In the genomic region with DNA sequence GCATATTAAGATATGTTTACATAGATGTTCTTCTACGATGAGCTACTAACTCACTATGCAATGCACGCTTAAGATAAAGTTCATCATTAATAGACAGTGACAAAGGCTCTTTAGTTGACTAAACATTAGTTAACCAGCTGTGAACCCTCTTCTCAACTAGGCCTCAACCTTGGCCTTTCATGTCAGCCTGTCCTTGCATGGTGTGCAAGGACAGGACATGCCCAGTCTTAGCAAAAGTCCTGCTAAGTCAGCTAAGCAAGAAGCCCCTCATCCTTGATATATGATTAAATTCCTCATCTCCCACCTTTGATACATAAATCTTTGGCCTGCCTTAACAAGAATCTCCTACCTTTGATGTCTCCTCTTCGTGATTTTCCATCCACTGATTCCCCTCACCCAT, we compare ENCODE assay signal across 26 cellular contexts.
"Had no signal": no experiment of that assay in that cellular context is flagged by ENCODE, and none has a peak within 500 bp of the region (broad histone marks: within the 10 kb centered on the region; RNA-seq: fewer than 3 reads in every experiment).

No MANE protein-coding gene starts in this region.

- ATAC-seq: activated T-cell treated with anti-CD3 and anti-CD28 coated beads, Interleukin-2, amount 50 U/mL, for 4 hours; activated T-helper 17 cell treated with anti-CD3 and anti-CD28 coated beads, Interleukin-2, amount 50 U/mL, for 72 hours; effector memory CD8-positive, alpha-beta T cell; left colon; lower lobe of right lung; natural killer cell treated with Interleukin-12 subunit alpha and Interleukin-12 subunit beta and Interleukin-15 and Interleukin-18, amount 100 ng/mL, for 72 hours had no signal

- H3K36me3 Mint-ChIP-seq: natural killer cell treated with Interleukin-12 subunit alpha and Interleukin-12 subunit beta and Interleukin-15 and Interleukin-18, amount 100 ng/mL, for 72 hours had no signal

- DNase-seq: activated CD4-positive, alpha-beta memory T cell treated with anti-CD3 and anti-CD28 coated beads, Interleukin-2, amount 10 ng/mL, durations not matched to agents 7 days and 5 days; activated CD4-positive, alpha-beta T cell treated with anti-CD3 and anti-CD28 coated beads for 1 hour; activated CD4-positive, alpha-beta T cell treated with anti-CD3 and anti-CD28 coated beads, Interleukin-2, amount 10 ng/mL, durations not matched to agents 7 days and 5 days; activated CD8-positive, alpha-beta memory T cell treated with anti-CD3 and anti-CD28 coated beads, Interleukin-2, amount 50 U/mL, for 48 hours; activated gamma-delta T cell treated with Interleukin-2 at 50 U/mL for 16 hours; activated naive CD4-positive, alpha-beta T cell treated with anti-CD3 and anti-CD28 coated beads, Interleukin-2, amount 50 U/mL, for 16 hours; activated T-cell treated with anti-CD3 and anti-CD28 coated beads, Interleukin-2, amount 50 U/mL, for 4 hours; amniotic stem cell; brain microvascular endothelial cell; effector memory CD8-positive, alpha-beta T cell; foreskin fibroblast; head of caudate nucleus; hippocampal formation; islet precursor cell; left colon; lower lobe of right lung; mesenchymal stem cell; right lobe of liver; stimulated activated CD4-positive, alpha-beta T cell treated with anti-CD3 and anti-CD28 coated beads, Interleukin-2, amount 100 ng/mL, for 48 hours; stimulated activated naive CD4-positive, alpha-beta T cell treated with Interleukin-2 at 50 U/mL for 16 hours; T-helper 2 cell had no signal

- H3K36me3 ChIP-seq: brain microvascular endothelial cell, neutrophil, right lobe of liver had no signal

- H3K9me3 ChIP-seq: lower lobe of right lung, neutrophil, right lobe of liver, tibial nerve had no signal

- H3K27me3 Mint-ChIP-seq: activated CD4-positive, alpha-beta memory T cell treated with anti-CD3 and anti-CD28 coated beads, Interleukin-2, amount 10 ng/mL, durations not matched to agents 7 days and 5 days; activated CD4-positive, alpha-beta T cell treated with anti-CD3 and anti-CD28 coated beads, Interleukin-2, amount 10 ng/mL, durations not matched to agents 7 days and 5 days; activated T-helper 17 cell treated with anti-CD3 and anti-CD28 coated beads, Interleukin-2, amount 50 U/mL, for 72 hours; effector memory CD8-positive, alpha-beta T cell had no signal

- H3K27ac ChIP-seq: brain microvascular endothelial cell, coronary artery, lower lobe of right lung, neutrophil, right lobe of liver, tibial nerve had no signal

- H3K4me1 ChIP-seq: lower lobe of right lung had no signal

- H3K27me3 ChIP-seq: brain microvascular endothelial cell, neutrophil, right lobe of liver, tibial nerve had no signal

- H3K9me3 Mint-ChIP-seq: activated CD4-positive, alpha-beta memory T cell treated with anti-CD3 and anti-CD28 coated beads, Interleukin-2, amount 10 ng/mL, durations not matched to agents 7 days and 5 days; activated CD4-positive, alpha-beta T cell treated with anti-CD3 and anti-CD28 coated beads, Interleukin-2, amount 10 ng/mL, durations not matched to agents 7 days and 5 days; activated T-cell treated with anti-CD3 and anti-CD28 coated beads, Interleukin-2, amount 50 U/mL, for 4 hours; activated T-helper 17 cell treated with anti-CD3 and anti-CD28 coated beads, Interleukin-2, amount 50 U/mL, for 72 hours; effector memory CD8-positive, alpha-beta T cell; natural killer cell treated with Interleukin-12 subunit alpha and Interleukin-12 subunit beta and Interleukin-15 and Interleukin-18, amount 100 ng/mL, for 72 hours had no signal

- H3K27ac Mint-ChIP-seq: activated CD4-positive, alpha-beta memory T cell treated with anti-CD3 and anti-CD28 coated beads, Interleukin-2, amount 10 ng/mL, durations not matched to agents 7 days and 5 days; activated CD4-positive, alpha-beta T cell treated with anti-CD3 and anti-CD28 coated beads, Interleukin-2, amount 10 ng/mL, durations not matched to agents 7 days and 5 days; activated T-helper 17 cell treated with anti-CD3 and anti-CD28 coated beads, Interleukin-2, amount 50 U/mL, for 72 hours; effector memory CD8-positive, alpha-beta T cell; natural killer cell treated with Interleukin-12 subunit alpha and Interleukin-12 subunit beta and Interleukin-15 and Interleukin-18, amount 100 ng/mL, for 72 hours had no signal

- H3K4me3 Mint-ChIP-seq: activated CD4-positive, alpha-beta memory T cell treated with anti-CD3 and anti-CD28 coated beads, Interleukin-2, amount 10 ng/mL, durations not matched to agents 7 days and 5 days; activated CD4-positive, alpha-beta T cell treated with anti-CD3 and anti-CD28 coated beads, Interleukin-2, amount 10 ng/mL, durations not matched to agents 7 days and 5 days; activated T-cell treated with anti-CD3 and anti-CD28 coated beads, Interleukin-2, amount 50 U/mL, for 4 hours; activated T-helper 17 cell treated with anti-CD3 and anti-CD28 coated beads, Interleukin-2, amount 50 U/mL, for 72 hours; effector memory CD8-positive, alpha-beta T cell; natural killer cell treated with Interleukin-12 subunit alpha and Interleukin-12 subunit beta and Interleukin-15 and Interleukin-18, amount 100 ng/mL, for 72 hours had no signal

- H3K4me3 ChIP-seq: coronary artery, lower lobe of right lung, right lobe of liver, tibial nerve had no signal

- H3K4me1 Mint-ChIP-seq: activated T-helper 17 cell treated with anti-CD3 and anti-CD28 coated beads, Interleukin-2, amount 50 U/mL, for 72 hours had no signal
